ENCODE assay signal across 1 cellular context in the genomic region with DNA sequence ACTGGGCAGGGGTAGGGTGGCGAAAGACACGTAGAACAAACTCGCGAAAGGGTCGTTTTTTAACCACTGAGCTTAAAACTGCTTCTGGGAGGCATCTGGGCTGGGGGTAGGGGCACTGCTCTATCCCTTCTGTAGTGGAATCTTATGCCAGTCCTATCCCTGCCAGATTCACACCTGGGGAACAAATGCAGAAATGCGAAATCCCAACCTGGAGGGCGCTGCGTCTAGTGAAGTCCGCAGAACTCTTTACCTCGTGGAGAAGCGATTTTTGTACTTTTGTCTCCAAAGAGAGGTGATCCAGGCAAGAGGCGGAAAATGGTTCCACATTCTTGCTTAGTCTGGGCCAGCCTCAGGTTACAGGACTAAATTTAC.
TF ChIP-seq lines count a peak whose summit lies in the region.

No MANE protein-coding gene starts in this region.

TF ChIP-seq in H1, 55 proteins besides CTCF, POLR2A, EP300 and RAD21:
- TF ChIP-seq RNF2 (IDR thresholded peaks at IDR 0.05; ENCODE audit: borderline replicate concordance, low read depth, low read length, missing control alignments, poor library complexity, severe bottlenecking) (peak; percentile 99), JUND (IDR thresholded peaks at IDR 0.05; ENCODE audit: low read length) (no peak)
